ENCODE assay signal across 18 cellular contexts in genomic region chr9:5336683-5337082, GRCh38. TPM values are rescaled to one million over a fixed set of nuclear protein-coding genes. Genes with fewer than 3 reads are reported as not detected.
DNase-seq lines count a peak whose midpoint lies in the region; ATAC-seq and TF ChIP-seq lines count a peak whose summit lies in the region.
"Had no signal": no experiment of that assay in that cellular context is flagged by ENCODE, and none has a peak within 500 bp of the region (broad histone marks: within the 10 kb centered on the region; RNA-seq: fewer than 3 reads in every experiment).

No MANE protein-coding gene starts in this region.

- peak; percentile 72 for DNase-seq in activated CD8-positive, alpha-beta memory T cell treated with anti-CD3 and anti-CD28 coated beads, Interleukin-2, amount 10 ng/mL, durations not matched to agents 7 days and 5 days
- DNase-seq in activated CD8-positive, alpha-beta memory T cell treated with anti-CD3 and anti-CD28 coated beads, Interleukin-2, amount 50 U/mL, for 48 hours: no peak
- DNase-seq in Jurkat, Clone E6-1 (ENCODE audit: low read depth, low spot score): peak; percentile 52
- peak; percentile 33 for DNase-seq in activated CD8-positive, alpha-beta T cell treated with anti-CD3 and anti-CD28 coated beads for 36 hours
- DNase-seq in immature natural killer cell: peak; percentile 14 to 33 (median 31)
- DNase-seq in NCI-H510A (lab: John Stamatoyannopoulos, UW): no peak
- no peak for DNase-seq in NCI-H1105 treated with DMSO at 0.1 percent for 48 hours (lab: John Stamatoyannopoulos, UW)
- DNase-seq: activated CD4-positive, CD25-positive, alpha-beta regulatory T cell; foreskin melanocyte; GDM1; NCI-H510A treated with DMSO at 0.1 percent for 48 hours had no signal

- CTCF ChIA-PET in activated CD8-positive, alpha-beta memory T cell treated with anti-CD3 and anti-CD28 coated beads, Interleukin-2, amount 10 ng/mL, durations not matched to agents 7 days and 5 days (lab: Charles Lee): interaction anchor here (1.1 kb wide), 1 partner anchor 10 kb away, joined by 3 read pairs; no protein-coding TSS in a partner anchor
- CTCF ChIA-PET in activated CD8-positive, alpha-beta T cell treated with anti-CD3 and anti-CD28 coated beads for 36 hours (lab: Charles Lee): interaction anchor here (1.7 kb wide), 1 partner anchor 150 kb away, joined by 5 read pairs; no protein-coding TSS in a partner anchor

- H3K4me1 Mint-ChIP-seq in activated CD8-positive, alpha-beta memory T cell treated with anti-CD3 and anti-CD28 coated beads, Interleukin-2, amount 10 ng/mL, durations not matched to agents 7 days and 5 days: peaks cover 25% of the 10 kb centered on the region
- H3K4me1 Mint-ChIP-seq in activated CD8-positive, alpha-beta T cell treated with anti-CD3 and anti-CD28 coated beads for 36 hours (ENCODE audit: low read depth): peaks cover 43% of the 10 kb centered on the region
- H3K4me1 Mint-ChIP-seq in immature natural killer cell: peaks cover 23 to 35% of the 10 kb centered on the region in 2 donors

- peaks cover 21% of the 10 kb centered on the region for H3K36me3 Mint-ChIP-seq in activated CD8-positive, alpha-beta memory T cell treated with anti-CD3 and anti-CD28 coated beads, Interleukin-2, amount 10 ng/mL, durations not matched to agents 7 days and 5 days
- peaks cover 19% of the 10 kb centered on the region for H3K36me3 Mint-ChIP-seq in activated CD8-positive, alpha-beta T cell treated with anti-CD3 and anti-CD28 coated beads for 36 hours (ENCODE audit: low read depth)
- peaks cover 0 to 24% (median 0%) of the 10 kb centered on the region in 3 donors for H3K36me3 Mint-ChIP-seq in immature natural killer cell

- no peak for TF ChIP-seq CTCF in activated CD8-positive, alpha-beta T cell treated with anti-CD3 and anti-CD28 coated beads for 36 hours (IDR thresholded peaks at IDR 0.05)

- intact Hi-C loops in activated CD8-positive, alpha-beta T cell treated with anti-CD3 and anti-CD28 coated beads for 36 hours (cut with micrococcal nuclease): no loop called here

- POLR2A ChIA-PET in activated CD8-positive, alpha-beta T cell treated with anti-CD3 and anti-CD28 coated beads for 36 hours (lab: Charles Lee): no interaction called here

- H3K27ac Mint-ChIP-seq in activated CD8-positive, alpha-beta memory T cell treated with anti-CD3 and anti-CD28 coated beads, Interleukin-2, amount 10 ng/mL, durations not matched to agents 7 days and 5 days: peak overlapping the region; percentile 61
- H3K27ac Mint-ChIP-seq in activated CD8-positive, alpha-beta T cell treated with anti-CD3 and anti-CD28 coated beads for 36 hours: peak overlapping the region; percentile 66
- peak overlapping the region; percentile 7 to 71 (median 62) for H3K27ac Mint-ChIP-seq in immature natural killer cell

- no peak for ATAC-seq in activated CD8-positive, alpha-beta memory T cell treated with anti-CD3 and anti-CD28 coated beads, Interleukin-2, amount 10 ng/mL, durations not matched to agents 7 days and 5 days
- no peak for ATAC-seq in activated CD8-positive, alpha-beta T cell treated with anti-CD3 and anti-CD28 coated beads for 36 hours
- ATAC-seq in GM18519 (IDR thresholded peaks at IDR 0.05; ENCODE audit: low FRiP score, unreplicated experiment): no peak
- ATAC-seq: A549, SK-N-SH treated with all-trans-retinoic acid at 6 μM for 48 hours had no signal

- no peaks in the 10 kb centered on the region for H3K9me3 Mint-ChIP-seq in activated CD8-positive, alpha-beta memory T cell treated with anti-CD3 and anti-CD28 coated beads, Interleukin-2, amount 10 ng/mL, durations not matched to agents 7 days and 5 days (ENCODE audit: low read depth)
- no peaks in the 10 kb centered on the region for H3K9me3 Mint-ChIP-seq in activated CD8-positive, alpha-beta T cell treated with anti-CD3 and anti-CD28 coated beads for 36 hours
- no peaks in the 10 kb centered on the region for H3K9me3 Mint-ChIP-seq in immature natural killer cell

- H3K27me3 Mint-ChIP-seq in activated CD8-positive, alpha-beta memory T cell treated with anti-CD3 and anti-CD28 coated beads, Interleukin-2, amount 10 ng/mL, durations not matched to agents 7 days and 5 days: no peaks in the 10 kb centered on the region
- H3K27me3 Mint-ChIP-seq in activated CD8-positive, alpha-beta T cell treated with anti-CD3 and anti-CD28 coated beads for 36 hours: no peaks in the 10 kb centered on the region
- peaks cover 0 to 3% (median 0%) of the 10 kb centered on the region in 3 donors for H3K27me3 Mint-ChIP-seq in immature natural killer cell (ENCODE audit: low read depth in 3 of 3)

- H3K4me3 Mint-ChIP-seq in activated CD8-positive, alpha-beta memory T cell treated with anti-CD3 and anti-CD28 coated beads, Interleukin-2, amount 10 ng/mL, durations not matched to agents 7 days and 5 days: peak overlapping the region; percentile 39
- peak overlapping the region; percentile 61 for H3K4me3 Mint-ChIP-seq in activated CD8-positive, alpha-beta T cell treated with anti-CD3 and anti-CD28 coated beads for 36 hours
- peak overlapping the region; percentile 50 to 73 (median 53) for H3K4me3 Mint-ChIP-seq in immature natural killer cell

- H3K4me3 ChIP-seq in Jurkat, Clone E6-1 (ENCODE audit: low read length): no peak overlapping the region
- H3K4me3 ChIP-seq: A549, lung had no signal

RNA-seq across cellular contexts. Expression of gene RLN1, which starts 3.0 kb away (rescaled TPM):
- 1 to 10 TPM; 1.0 to 1.5 TPM for total RNA-seq in activated CD8-positive, alpha-beta memory T cell treated with anti-CD3 and anti-CD28 coated beads, Interleukin-2, amount 10 ng/mL, durations not matched to agents 7 days and 5 days
- polyA plus RNA-seq in Jurkat, Clone E6-1 (2012; ENCODE audit: insufficient read depth, insufficient read length): not detected
- total RNA-seq in activated CD8-positive, alpha-beta T cell treated with anti-CD3 and anti-CD28 coated beads for 36 hours: 1 to 10 TPM; 1.3 to 2.3 TPM
- polyA plus RNA-seq in immature natural killer cell: 1 to 10 TPM; 1.0 to 4.1 (median 2.5) TPM
- total RNA-seq: LHCN-M2, temporal lobe had no signal
- polyA plus RNA-seq: neural cell had no signal

RNA-seq across cellular contexts. Expression of gene RLN2, which starts 32.2 kb away (rescaled TPM):
- total RNA-seq in activated CD8-positive, alpha-beta memory T cell treated with anti-CD3 and anti-CD28 coated beads, Interleukin-2, amount 10 ng/mL, durations not matched to agents 7 days and 5 days: 1 to 10 TPM; 2.1 to 4.0 TPM
- polyA plus RNA-seq in Jurkat, Clone E6-1 (2012; ENCODE audit: insufficient read depth, insufficient read length): not detected
- 1 to 10 TPM; 4.0 to 5.5 TPM for total RNA-seq in activated CD8-positive, alpha-beta T cell treated with anti-CD3 and anti-CD28 coated beads for 36 hours
- polyA plus RNA-seq in immature natural killer cell: 1 to 10 TPM; 1.3 to 6.9 (median 5.5) TPM
- total RNA-seq: LHCN-M2, temporal lobe had no signal
- polyA plus RNA-seq: neural cell had no signal

Comparison
In these comparisons a context has a peak if more than half of its experiments do, and no peak if none do; other contexts are left out.
1. DNase-seq: peak in activated CD8-positive, alpha-beta memory T cell treated with anti-CD3 and anti-CD28 coated beads, Interleukin-2, amount 10 ng/mL, durations not matched to agents 7 days and 5 days (single experiment), Jurkat, Clone E6-1 (single experiment), activated CD8-positive, alpha-beta T cell treated with anti-CD3 and anti-CD28 coated beads for 36 hours (single experiment) and immature natural killer cell (3 of 3); none in activated CD8-positive, alpha-beta memory T cell treated with anti-CD3 and anti-CD28 coated beads, Interleukin-2, amount 50 U/mL, for 48 hours (single experiment), NCI-H510A (single experiment) and NCI-H1105 treated with DMSO at 0.1 percent for 48 hours (single experiment).
2. Peak in every context shown above with its lines, with median percentiles within 50 percentile points of each other: H3K27ac Mint-ChIP-seq and H3K4me3 Mint-ChIP-seq.